ENCODE assay signal across 8 cellular contexts in the genomic region with DNA sequence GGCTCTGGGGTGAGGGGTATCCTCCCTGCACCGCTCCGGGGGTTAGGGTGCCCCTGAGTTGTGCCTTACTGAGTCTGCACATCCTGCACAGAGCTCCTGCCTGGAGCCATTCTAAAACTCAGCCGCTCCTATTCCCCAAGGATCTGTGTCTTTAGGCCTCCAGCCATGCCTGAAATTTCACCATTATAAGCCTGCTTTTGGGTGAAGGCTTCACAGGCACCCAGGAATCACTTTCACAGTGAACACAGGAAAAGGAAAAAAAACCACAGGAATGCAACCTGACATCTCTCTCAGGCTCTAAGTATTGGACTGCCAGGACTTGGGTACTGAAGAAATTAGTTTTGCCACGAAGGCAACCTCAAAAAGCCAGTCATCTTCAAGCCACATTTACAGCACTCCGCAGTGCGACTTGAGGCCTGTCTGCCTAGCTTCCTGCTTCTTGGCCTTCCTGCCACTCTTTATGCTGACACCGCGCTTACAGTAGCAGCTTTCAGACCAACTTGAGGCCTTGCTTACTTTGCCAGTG. TPM values are rescaled to one million over a fixed set of nuclear protein-coding genes. Genes with fewer than 3 reads are reported as not detected.
DNase-seq lines count a peak whose midpoint lies in the region; ATAC-seq, FAIRE-seq and TF ChIP-seq lines count a peak whose summit lies in the region.

No MANE protein-coding gene starts in this region.

- peak overlapping the region; percentile 58 to 80 for H3K27ac ChIP-seq in A549
- H3K27ac ChIP-seq in RWPE2 (ENCODE audit: poor library complexity, severe bottlenecking): peak overlapping the region; percentile 97

- H3K36me3 Mint-ChIP-seq in activated naive CD8-positive, alpha-beta T cell treated with anti-CD3 and anti-CD28 coated beads, Interleukin-2, amount 10 ng/mL, durations not matched to agents 7 days and 5 days: peaks cover 18% of the 10 kb centered on the region
- peaks cover 30% of the 10 kb centered on the region for H3K36me3 Mint-ChIP-seq in stimulated activated memory B cell treated with anti-CD40 and anti-IgM and Interleukin-4, amounts not matched to agents 10 μg/mL and 1 μg/mL and 100 μg/mL, for 72 hours

- CTCF ChIA-PET in A549 (lab: Yijun Ruan, JAX): interaction anchor here (0.7 to 1.6 kb wide), 5 partner anchors 9 to 38 kb away, joined by 3 to 4 read pairs (median 4); a partner anchor contains a TSS

- TF ChIP-seq RAD21 in A549 (conservative IDR thresholded peaks at IDR 0.05 in 1 of 2, IDR thresholded peaks at IDR 0.05 in 1 of 2): no peak

- peak in 1 of 2 experiments; percentile 30; a peak in 3 of 6 replicates for ATAC-seq in A549
- peak; percentile 68 for ATAC-seq in GM21825 (IDR thresholded peaks at IDR 0.05; ENCODE audit: unreplicated experiment)
- ATAC-seq in RWPE2 (ENCODE audit: low read depth): peak; percentile 85
- peak; percentile 98 for ATAC-seq in activated naive CD8-positive, alpha-beta T cell treated with anti-CD3 and anti-CD28 coated beads, Interleukin-2, amount 10 ng/mL, durations not matched to agents 7 days and 5 days (ENCODE audit: low read depth)
- peak; percentile 68 for ATAC-seq in stimulated activated memory B cell treated with anti-CD40 and anti-IgM and Interleukin-4, amounts not matched to agents 10 μg/mL and 1 μg/mL and 100 μg/mL, for 72 hours
- no peak for ATAC-seq in HG02571 (IDR thresholded peaks at IDR 0.05; ENCODE audit: unreplicated experiment)
- ATAC-seq in GM21515 (IDR thresholded peaks at IDR 0.05; ENCODE audit: unreplicated experiment): no peak

- H3K27me3 Mint-ChIP-seq in activated naive CD8-positive, alpha-beta T cell treated with anti-CD3 and anti-CD28 coated beads, Interleukin-2, amount 10 ng/mL, durations not matched to agents 7 days and 5 days: no peaks in the 10 kb centered on the region
- no peaks in the 10 kb centered on the region for H3K27me3 Mint-ChIP-seq in stimulated activated memory B cell treated with anti-CD40 and anti-IgM and Interleukin-4, amounts not matched to agents 10 μg/mL and 1 μg/mL and 100 μg/mL, for 72 hours

- FAIRE-seq in A549 (lab: Jason Lieb, UNC): no peak

- TF ChIP-seq POLR2A in A549 (IDR thresholded peaks at IDR 0.05; ENCODE audit: low read length): no peak

- peaks cover 28% of the 10 kb centered on the region for H3K4me1 Mint-ChIP-seq in activated naive CD8-positive, alpha-beta T cell treated with anti-CD3 and anti-CD28 coated beads, Interleukin-2, amount 10 ng/mL, durations not matched to agents 7 days and 5 days
- peaks cover 53% of the 10 kb centered on the region for H3K4me1 Mint-ChIP-seq in stimulated activated memory B cell treated with anti-CD40 and anti-IgM and Interleukin-4, amounts not matched to agents 10 μg/mL and 1 μg/mL and 100 μg/mL, for 72 hours

- H3K4me2 ChIP-seq in A549: peak overlapping the region; percentile 59

- H3K27me3 ChIP-seq in RWPE2 (ENCODE audit: insufficient read depth, poor library complexity, severe bottlenecking): no peaks in the 10 kb centered on the region

- peak overlapping the region; percentile 10 for H3K4me3 Mint-ChIP-seq in activated naive CD8-positive, alpha-beta T cell treated with anti-CD3 and anti-CD28 coated beads, Interleukin-2, amount 10 ng/mL, durations not matched to agents 7 days and 5 days
- no peak overlapping the region for H3K4me3 Mint-ChIP-seq in stimulated activated memory B cell treated with anti-CD40 and anti-IgM and Interleukin-4, amounts not matched to agents 10 μg/mL and 1 μg/mL and 100 μg/mL, for 72 hours

- no peak for TF ChIP-seq EP300 in A549 (IDR thresholded peaks at IDR 0.05)

- H3K9me3 ChIP-seq in A549 (no peaks in the 10 kb centered on the region), RWPE2 (ENCODE audit: severe bottlenecking) (no peaks in the 10 kb centered on the region)

- H3K9me3 Mint-ChIP-seq in activated naive CD8-positive, alpha-beta T cell treated with anti-CD3 and anti-CD28 coated beads, Interleukin-2, amount 10 ng/mL, durations not matched to agents 7 days and 5 days: peaks cover 2% of the 10 kb centered on the region
- no peaks in the 10 kb centered on the region for H3K9me3 Mint-ChIP-seq in stimulated activated memory B cell treated with anti-CD40 and anti-IgM and Interleukin-4, amounts not matched to agents 10 μg/mL and 1 μg/mL and 100 μg/mL, for 72 hours

- H3K36me3 ChIP-seq in RWPE2 (ENCODE audit: low read depth): no peaks in the 10 kb centered on the region

- H3K4me3 ChIP-seq in A549: no peak overlapping the region
- no peak overlapping the region for H3K4me3 ChIP-seq in RWPE2 (ENCODE audit: severe bottlenecking)

- DNase-seq in A549 (ENCODE audit: low read depth in 1 of 2, low spot score in 1 of 2): no peak
- DNase-seq in RWPE2 (ENCODE audit: low spot score): no peak
- DNase-seq in activated naive CD8-positive, alpha-beta T cell treated with anti-CD3 and anti-CD28 coated beads, Interleukin-2, amount 10 ng/mL, durations not matched to agents 7 days and 5 days: no peak
- peak; percentile 31 for DNase-seq in left kidney (ENCODE audit: low read depth, low spot score)

- POLR2A ChIA-PET in A549 (lab: Yijun Ruan, JAX): interaction anchor here (1.0 kb wide), 1 partner anchor 24 kb away, joined by 3 read pairs; no protein-coding TSS in a partner anchor
- POLR2A ChIA-PET in activated naive CD8-positive, alpha-beta T cell treated with anti-CD3 and anti-CD28 coated beads, Interleukin-2, amount 10 ng/mL, durations not matched to agents 7 days and 5 days (lab: Charles Lee): interaction anchor here (2.5 kb wide), 1 partner anchor 32 kb away, joined by 14 read pairs; a partner anchor contains a TSS

- 80% methylated on average over 7 of the region's 8 CpGs for WGBS in A549 (ENCODE audit: missing lambda C conversion rate)

- peaks cover 41% of the 10 kb centered on the region for H3K4me1 ChIP-seq in A549
- H3K4me1 ChIP-seq in RWPE2 (ENCODE audit: insufficient read depth, poor library complexity, severe bottlenecking): peaks cover 28% of the 10 kb centered on the region

- peak overlapping the region; percentile 72 for H3K27ac Mint-ChIP-seq in activated naive CD8-positive, alpha-beta T cell treated with anti-CD3 and anti-CD28 coated beads, Interleukin-2, amount 10 ng/mL, durations not matched to agents 7 days and 5 days
- peak overlapping the region; percentile 80 for H3K27ac Mint-ChIP-seq in stimulated activated memory B cell treated with anti-CD40 and anti-IgM and Interleukin-4, amounts not matched to agents 10 μg/mL and 1 μg/mL and 100 μg/mL, for 72 hours

- TF ChIP-seq CTCF in A549 (IDR thresholded peaks at IDR 0.05): no peak
- TF ChIP-seq CTCF in RWPE2 (IDR thresholded peaks at IDR 0.05; ENCODE audit: poor library complexity, severe bottlenecking): no peak

TF ChIP-seq in A549, 52 proteins besides CTCF, POLR2A, EP300 and RAD21:
- TF ChIP-seq MAFK (IDR thresholded peaks at IDR 0.05; ENCODE audit: partially characterized antibody) (peak; percentile 57), TFCP2L1 (CRISPR knock-in tag; IDR thresholded peaks at IDR 0.05) (no peak)
- TF ChIP-seq, protein P1, sequence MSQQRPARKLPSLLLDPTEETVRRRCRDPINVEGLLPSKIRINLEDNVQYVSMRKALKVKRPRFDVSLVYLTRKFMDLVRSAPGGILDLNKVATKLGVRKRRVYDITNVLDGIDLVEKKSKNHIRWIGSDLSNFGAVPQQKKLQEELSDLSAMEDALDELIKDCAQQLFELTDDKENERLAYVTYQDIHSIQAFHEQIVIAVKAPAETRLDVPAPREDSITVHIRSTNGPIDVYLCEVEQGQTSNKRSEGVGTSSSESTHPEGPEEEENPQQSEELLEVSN (IDR thresholded peaks at IDR 0.05; ENCODE audit: borderline replicate concordance, low read depth): 0 out of 2 replicates have a peak, but pooled peaks have one; percentile 15
TF ChIP-seq in A549: peak in this region for 2.

RNA-seq across cellular contexts. Expression of a gene that starts 30.9 kb away (rescaled TPM):
- polyA plus RNA-seq in A549 (2011; rRNA removed) (156 and 215 TPM in 2 replicates), A549 (2017; fragmentation: RNase III; extraction: RNeasy Plus Mini Kit Qiagen cat#74134 plus additional on column Dnase treatment) (110 to 123 TPM (median 118 TPM) in 3 replicates)
- polyA plus RNA-seq in A549 (2012; cell fraction: cytosol; rRNA removed): 73.3 and 84.8 TPM in 2 replicates
- polyA plus RNA-seq in A549 (2012; cell fraction: nucleus; rRNA removed): 83.6 and 89.7 TPM in 2 replicates
- 408 and 422 TPM in 2 replicates for polyA minus RNA-seq in A549 (2011; rRNA and poly(A)+ RNA removed)
- total RNA-seq in activated naive CD8-positive, alpha-beta T cell treated with anti-CD3 and anti-CD28 coated beads, Interleukin-2, amount 10 ng/mL, durations not matched to agents 7 days and 5 days: 10 to 100 TPM; 34.6 to 36.0 TPM

Comparison
In these comparisons a context has a peak if more than half of its experiments do, and no peak if none do; other contexts are left out.
1. ATAC-seq: peak in GM21825 (single experiment), RWPE2 (single experiment), activated naive CD8-positive, alpha-beta T cell treated with anti-CD3 and anti-CD28 coated beads, Interleukin-2, amount 10 ng/mL, durations not matched to agents 7 days and 5 days (single experiment) and stimulated activated memory B cell treated with anti-CD40 and anti-IgM and Interleukin-4, amounts not matched to agents 10 μg/mL and 1 μg/mL and 100 μg/mL, for 72 hours (single experiment); none in HG02571 (single experiment) and GM21515 (single experiment).